ENCODE assay signal across 8 cellular contexts in genomic region chr6:151806757-151807512, GRCh38.
DNase-seq lines count a peak whose midpoint lies in the region; ATAC-seq and TF ChIP-seq lines count a peak whose summit lies in the region.
"Had no signal": no experiment of that assay in that cellular context is flagged by ENCODE, and none has a peak within 500 bp of the region (broad histone marks: within the 10 kb centered on the region; RNA-seq: fewer than 3 reads in every experiment).

No MANE protein-coding gene starts in this region.

- H3K4me1 Mint-ChIP-seq in activated naive CD8-positive, alpha-beta T cell (ENCODE audit: low read depth): peaks cover 14% of the 10 kb centered on the region

- H3K36me3 ChIP-seq in iPS-15b (ENCODE audit: control insufficient read depth, insufficient read depth, low read length) (no peaks in the 10 kb centered on the region), stomach smooth muscle (ENCODE audit: control insufficient read depth in 2 of 2, insufficient read depth in 2 of 2, low read length in 2 of 2) (no peaks in the 10 kb centered on the region)

- H3K36me3 Mint-ChIP-seq in activated naive CD8-positive, alpha-beta T cell: no peaks in the 10 kb centered on the region

- H3K9me3 Mint-ChIP-seq in activated naive CD8-positive, alpha-beta T cell (ENCODE audit: low read depth): no peaks in the 10 kb centered on the region

- H3K27me3 ChIP-seq in iPS-15b (ENCODE audit: control insufficient read depth, insufficient read depth, low read length) (peaks cover 58% of the 10 kb centered on the region), stomach smooth muscle (ENCODE audit: control insufficient read depth in 1 of 2, insufficient read depth in 2 of 2, low read length in 2 of 2) (peaks cover 18 to 29% of the 10 kb centered on the region in 2 donors)

- DNase-seq in NCI-H128 (lab: John Stamatoyannopoulos, UW; ENCODE audit: unreplicated experiment): no peak
- DNase-seq: NCI-H526 had no signal

- H3K4me3 Mint-ChIP-seq in activated naive CD8-positive, alpha-beta T cell: peak overlapping the region; percentile 6

- H3K9ac ChIP-seq in iPS-15b (ENCODE audit: low read depth, low read length) (no peak overlapping the region), stomach smooth muscle (ENCODE audit: low read length in 2 of 2) (no peak overlapping the region)

- H3K9me3 ChIP-seq in iPS-15b (ENCODE audit: control insufficient read depth, insufficient read depth, low read length) (no peaks in the 10 kb centered on the region), stomach smooth muscle (ENCODE audit: control insufficient read depth in 2 of 2, low read length in 2 of 2) (no peaks in the 10 kb centered on the region)

- no peak for ATAC-seq in GM21723 (IDR thresholded peaks at IDR 0.05; ENCODE audit: unreplicated experiment)
- no peak for ATAC-seq in GM19328 (IDR thresholded peaks at IDR 0.05; ENCODE audit: unreplicated experiment)

- H3K4me1 ChIP-seq in iPS-15b (ENCODE audit: control insufficient read depth, insufficient read depth, low read length) (no peaks in the 10 kb centered on the region), stomach smooth muscle (ENCODE audit: control insufficient read depth, insufficient read depth, low read length) (peaks cover 8% of the 10 kb centered on the region)

- no peak for TF ChIP-seq RAD21 in Ishikawa (IDR thresholded peaks at IDR 0.05; ENCODE audit: low read depth)

- TF ChIP-seq EP300 in Ishikawa (IDR thresholded peaks at IDR 0.05; ENCODE audit: borderline replicate concordance): no peak

- no peak overlapping the region for H3K27ac ChIP-seq in stomach smooth muscle (ENCODE audit: low read length)

- H3K27me3 Mint-ChIP-seq in activated naive CD8-positive, alpha-beta T cell: peaks cover 37% of the 10 kb centered on the region

- peak overlapping the region; percentile 58 for H3K4me3 ChIP-seq in iPS-15b (ENCODE audit: low read depth, low read length)
- H3K4me3 ChIP-seq in stomach smooth muscle (ENCODE audit: low read length in 2 of 2): peak overlapping the region; percentile 13 to 64

- no peak overlapping the region for H3K27ac Mint-ChIP-seq in activated naive CD8-positive, alpha-beta T cell

TF ChIP-seq in Ishikawa, 13 proteins besides CTCF, POLR2A, EP300 and RAD21:
- TF ChIP-seq YY1 (IDR thresholded peaks at IDR 0.05; ENCODE audit: low read depth) (no peak), MAX (IDR thresholded peaks at IDR 0.05) (peak; percentile 8; the same call in 1 of the 2 replicates), USF1 (IDR thresholded peaks at IDR 0.05) (no peak), REST (IDR thresholded peaks at IDR 0.05; ENCODE audit: low read depth) (no peak), FOXM1 (IDR thresholded peaks at IDR 0.05; ENCODE audit: borderline replicate concordance, low read depth) (no peak), TCF12 (IDR thresholded peaks at IDR 0.05; ENCODE audit: low read depth) (peak; percentile 8; the same call in 1 of the 2 replicates), ZBTB7A (IDR thresholded peaks at IDR 0.05; ENCODE audit: low read depth) (no peak), CREB1 (IDR thresholded peaks at IDR 0.05; ENCODE audit: low read depth) (no peak), NFIC (IDR thresholded peaks at IDR 0.05) (no peak), TEAD4 (IDR thresholded peaks at IDR 0.05) (no peak), TAF1 (IDR thresholded peaks at IDR 0.05; ENCODE audit: low read depth) (no peak), EGR1 (IDR thresholded peaks at IDR 0.05) (no peak), CEBPB (IDR thresholded peaks at IDR 0.05) (peak; percentile 15; the same call in 1 of the 2 replicates)
